ENCODE assay signal across 13 cellular contexts in the genomic region with DNA sequence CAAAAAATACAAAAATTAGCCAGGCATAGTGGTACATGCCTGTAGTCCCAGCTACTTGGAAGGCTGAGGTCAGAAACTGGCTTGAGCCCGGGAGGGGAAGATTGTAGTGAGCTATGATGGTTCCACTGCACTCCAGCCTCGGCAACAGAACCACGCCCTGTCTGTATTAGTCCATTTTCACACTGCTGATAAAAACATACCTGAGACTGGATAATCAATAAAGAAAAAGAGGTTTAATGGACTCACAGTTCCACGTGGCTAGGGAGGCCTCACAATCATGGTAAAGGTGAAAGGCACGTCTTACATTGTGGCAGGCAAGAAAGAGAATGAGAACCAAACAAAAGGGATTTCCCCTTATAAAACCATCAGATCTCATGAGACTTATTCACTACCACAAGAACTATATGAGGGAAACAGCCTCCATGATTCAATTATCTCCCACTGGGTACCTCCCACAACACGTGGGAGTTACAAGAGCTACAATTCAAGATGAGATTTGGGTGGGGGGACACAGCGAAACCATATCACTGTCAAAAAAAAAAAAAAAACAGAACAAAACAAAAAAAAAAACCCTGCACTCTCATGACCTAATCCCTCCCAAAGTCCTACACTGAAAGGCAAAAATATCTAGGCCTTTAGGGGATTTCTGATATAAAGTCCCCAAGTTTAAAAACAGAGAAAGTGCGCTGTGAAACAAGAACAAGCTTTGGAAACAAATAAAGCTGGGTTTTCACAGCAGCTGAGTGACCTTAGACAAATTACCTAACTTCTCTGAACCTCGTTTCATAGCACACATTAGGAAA.
DNase-seq lines count a peak whose midpoint lies in the region; ATAC-seq and TF ChIP-seq lines count a peak whose summit lies in the region.
"Had no signal": no experiment of that assay in that cellular context is flagged by ENCODE, and none has a peak within 500 bp of the region (broad histone marks: within the 10 kb centered on the region; RNA-seq: fewer than 3 reads in every experiment).

No MANE protein-coding gene starts in this region.

- ATAC-seq in GM18909 (IDR thresholded peaks at IDR 0.05; ENCODE audit: poor library complexity, unreplicated experiment) (peak; percentile 56), HG02623 (IDR thresholded peaks at IDR 0.05; ENCODE audit: unreplicated experiment) (peak; percentile 42), HG03457 (IDR thresholded peaks at IDR 0.05; ENCODE audit: unreplicated experiment) (peak; percentile 58)
- ATAC-seq: activated CD8-positive, alpha-beta memory T cell treated with anti-CD3 and anti-CD28 coated beads, Interleukin-2, amount 10 ng/mL, durations not matched to agents 7 days and 5 days; naive thymus-derived CD8-positive, alpha-beta T cell had no signal

- DNase-seq in stimulated activated naive CD4-positive, alpha-beta T cell (lab: John Stamatoyannopoulos, UW): no peak
- no peak for DNase-seq in GM19240 (ENCODE audit: insufficient read length, low spot score)
- DNase-seq in CD1c-positive myeloid dendritic cell (ENCODE audit: extremely low spot score): no peak
- DNase-seq in NCI-H510A (lab: John Stamatoyannopoulos, UW): no peak
- DNase-seq: activated CD8-positive, alpha-beta memory T cell treated with anti-CD3 and anti-CD28 coated beads, Interleukin-2, amount 10 ng/mL, durations not matched to agents 7 days and 5 days; C1 segment of cervical spinal cord; GF-D8; naive thymus-derived CD8-positive, alpha-beta T cell; NCI-H1930 had no signal

- no peak for TF ChIP-seq CTCF in GM12875 (IDR thresholded peaks at IDR 0.05; ENCODE audit: borderline replicate concordance, insufficient read depth, low read depth, low read length)

- peak overlapping the region; percentile 50 for H3K4me3 ChIP-seq in GM12875 (ENCODE audit: low read depth, low read length)
